8 cellular contexts compared by ENCODE assay signal in genomic region chr2:157336137-157336721, GRCh38. TPM values are rescaled to one million over a fixed set of nuclear protein-coding genes. Genes with fewer than 3 reads are reported as not detected.
DNase-seq lines count a peak whose midpoint lies in the region; ATAC-seq, FAIRE-seq and TF ChIP-seq lines count a peak whose summit lies in the region.

No MANE protein-coding gene starts in this region.

- H3K36me3 ChIP-seq in BE2C (no peaks in the 10 kb centered on the region), bronchial epithelial cell (ENCODE audit: control insufficient read depth, insufficient read depth, low read length) (no peaks in the 10 kb centered on the region), aorta (ENCODE audit: control insufficient read depth in 1 of 2, insufficient read depth in 2 of 2, low read length in 1 of 2) (no peaks in the 10 kb centered on the region), neuronal stem cell (replicated peaks in 1 of 2; ENCODE audit: control insufficient read depth in 2 of 2, insufficient read depth in 2 of 2, low read length in 2 of 2) (no peaks in the 10 kb centered on the region)

- no peak overlapping the region for H3K18ac ChIP-seq in neuronal stem cell (ENCODE audit: low read length)

- H3K4me2 ChIP-seq in neuronal stem cell (ENCODE audit: insufficient read depth, low read length, poor library complexity, severe bottlenecking), result no peak overlapping the region

- H4K8ac ChIP-seq in neuronal stem cell (ENCODE audit: low read depth, low read length), result no peak overlapping the region

- H3K27me3 ChIP-seq in BE2C (no peaks in the 10 kb centered on the region), bronchial epithelial cell (ENCODE audit: control insufficient read depth, insufficient read depth, low read length) (no peaks in the 10 kb centered on the region), aorta (ENCODE audit: control insufficient read depth in 1 of 2, insufficient read depth in 2 of 2, low read length in 1 of 2) (peaks cover 0 to 2% of the 10 kb centered on the region in 2 donors), neuronal stem cell (ENCODE audit: control insufficient read depth in 3 of 3, insufficient read depth in 3 of 3, low read depth in 1 of 3, low read length in 3 of 3) (no peaks in the 10 kb centered on the region)

- peak; percentile 58 for TF ChIP-seq CTCF in BE2C (IDR thresholded peaks at IDR 0.05; ENCODE audit: low read depth, low read length)
- TF ChIP-seq CTCF in bronchial epithelial cell (IDR thresholded peaks at IDR 0.05; ENCODE audit: insufficient read depth, low read length, severe bottlenecking), result peak; percentile 73

- H3K27ac ChIP-seq in aorta (ENCODE audit: low read depth in 1 of 2, low read length in 2 of 2) (no peak overlapping the region), neuronal stem cell (replicated peaks; ENCODE audit: low read length) (no peak overlapping the region)

- 35 to 37% methylated on average over 7 of the region's 7 CpGs for WGBS in aorta, 2 donors
- no CpG with 5 or more reads among the region's 7 CpGs for WGBS in neuronal stem cell (ENCODE audit: extremely low coverage in 2 of 2, insufficient read length in 2 of 2, insufficient replicate concordance in 1 of 2), 2 donors

- H2BK120ac ChIP-seq in neuronal stem cell (ENCODE audit: low read depth, low read length), result no peak overlapping the region

- H3K23ac ChIP-seq in neuronal stem cell (ENCODE audit: low read depth, low read length, poor library complexity), result no peak overlapping the region

- H3K9me3 ChIP-seq in BE2C, result no peaks in the 10 kb centered on the region
- H3K9me3 ChIP-seq in aorta (ENCODE audit: control insufficient read depth, low read length), result no peaks in the 10 kb centered on the region
- H3K9me3 ChIP-seq in neuronal stem cell (replicated peaks in 1 of 2; ENCODE audit: control insufficient read depth in 2 of 2, insufficient read depth in 1 of 2, low read depth in 1 of 2, low read length in 2 of 2), result no peaks in the 10 kb centered on the region

- H3K14ac ChIP-seq in neuronal stem cell (ENCODE audit: low read length), result no peak overlapping the region

- no peak overlapping the region for H2AK5ac ChIP-seq in neuronal stem cell (ENCODE audit: low read depth, low read length)

- no peak overlapping the region for H2BK12ac ChIP-seq in neuronal stem cell (ENCODE audit: low read length)

- H3K4me1 ChIP-seq in BE2C (no peaks in the 10 kb centered on the region), aorta (ENCODE audit: control insufficient read depth in 1 of 2, insufficient read depth in 2 of 2, low read length in 2 of 2) (no peaks in the 10 kb centered on the region), neuronal stem cell (ENCODE audit: control insufficient read depth in 2 of 2, insufficient read depth in 1 of 2, low read depth in 1 of 2, low read length in 2 of 2) (no peaks in the 10 kb centered on the region)

- no peak overlapping the region for H3K4ac ChIP-seq in neuronal stem cell (ENCODE audit: low read length)

- peak; percentile 29 for DNase-seq in BE2C
- peak; percentile 4 for DNase-seq in GM12891 (ENCODE audit: insufficient read length, low spot score)
- peak; percentile 7 for DNase-seq in HPDE6-E6E7 (ENCODE audit: extremely low spot score)
- DNase-seq in SKM-1 (lab: John Stamatoyannopoulos, UW; ENCODE audit: unreplicated experiment), result peak; percentile 29
- DNase-seq in bronchial epithelial cell (ENCODE audit: low read depth), result peak; percentile 22
- peak; percentile 77 for DNase-seq in medulla oblongata (ENCODE audit: extremely low spot score)
- no peak for DNase-seq in aorta
- DNase-seq in neuronal stem cell (ENCODE audit: low spot score), result no peak

- ATAC-seq in aorta (ENCODE audit: low FRiP score), result no peak

- H3K9ac ChIP-seq in neuronal stem cell (ENCODE audit: low read depth, low read length, poor library complexity), result no peak overlapping the region

- no peak overlapping the region for H4K91ac ChIP-seq in neuronal stem cell (ENCODE audit: low read depth, low read length, poor library complexity)

- no peak overlapping the region for H2AFZ ChIP-seq in neuronal stem cell (ENCODE audit: low read length)

- H2BK15ac ChIP-seq in neuronal stem cell (ENCODE audit: low read length), result no peak overlapping the region

- no peaks in the 10 kb centered on the region for H3K79me1 ChIP-seq in neuronal stem cell (ENCODE audit: low read depth, low read length)

- TF ChIP-seq POLR2A in GM12891 (IDR thresholded peaks at IDR 0.05; ENCODE audit: low read depth, low read length), result no peak

- intact Hi-C loops in aorta (cut with DNase I), result no loop called here

- H3K4me3 ChIP-seq in BE2C (ENCODE audit: low read depth, low read length) (no peak overlapping the region), bronchial epithelial cell (ENCODE audit: low read depth, low read length) (no peak overlapping the region), aorta (ENCODE audit: low read length in 2 of 2) (no peak overlapping the region), neuronal stem cell (ENCODE audit: low read length in 2 of 2) (no peak overlapping the region)

- peak; percentile 71 for FAIRE-seq in GM12891 (lab: Jason Lieb, UNC)
- FAIRE-seq in bronchial epithelial cell (lab: Jason Lieb, UNC), result no peak

- no peak overlapping the region for H2BK5ac ChIP-seq in neuronal stem cell (ENCODE audit: low read length)

TF ChIP-seq in GM12891, 5 proteins besides CTCF, POLR2A, EP300 and RAD21:
- TF ChIP-seq POU2F2 (IDR thresholded peaks at IDR 0.05; ENCODE audit: low read depth, low read length), result no peak
- no peak for TF ChIP-seq PAX5 (IDR thresholded peaks at IDR 0.05; ENCODE audit: insufficient read depth, low read length, severe bottlenecking)
- no peak for TF ChIP-seq TAF1 (IDR thresholded peaks at IDR 0.05; ENCODE audit: low read depth, low read length)
- no peak for TF ChIP-seq POLR2AphosphoS5 (IDR thresholded peaks at IDR 0.05; ENCODE audit: low read depth, low read length)
- TF ChIP-seq SPI1 (IDR thresholded peaks at IDR 0.05; ENCODE audit: low read depth, low read length), result no peak

RNA-seq across cellular contexts. Expression of gene ERMN, which starts 10.6 kb away (rescaled TPM):
- polyA plus RNA-seq in BE2C (2012; ENCODE audit: insufficient read depth, insufficient read length, low read depth), result not detected
- 0.74 TPM for polyA plus RNA-seq in GM12891 (2012; ENCODE audit: low read depth, missing spikeins)
- total RNA-seq in bronchial epithelial cell (not detected in 2 replicates), aorta (under 1 TPM; 0.36 to 0.51 TPM)
- polyA plus RNA-seq in aorta, result not detected
- 0.43 TPM for polyA plus RNA-seq in neuronal stem cell (2013, experiment 1 of 2)
- 0.15 TPM for polyA plus RNA-seq in neuronal stem cell (2013, experiment 2 of 2)

Comparison
In these comparisons a context has a peak if more than half of its experiments do, and no peak if none do; other contexts are left out.
1. DNase-seq: peak in BE2C (single experiment), GM12891 (single experiment), HPDE6-E6E7 (single experiment), SKM-1 (single experiment), bronchial epithelial cell (single experiment) and medulla oblongata (single experiment); none in aorta (0 of 2) and neuronal stem cell (single experiment).